19 cellular contexts compared by ENCODE assay signal in the genomic region with DNA sequence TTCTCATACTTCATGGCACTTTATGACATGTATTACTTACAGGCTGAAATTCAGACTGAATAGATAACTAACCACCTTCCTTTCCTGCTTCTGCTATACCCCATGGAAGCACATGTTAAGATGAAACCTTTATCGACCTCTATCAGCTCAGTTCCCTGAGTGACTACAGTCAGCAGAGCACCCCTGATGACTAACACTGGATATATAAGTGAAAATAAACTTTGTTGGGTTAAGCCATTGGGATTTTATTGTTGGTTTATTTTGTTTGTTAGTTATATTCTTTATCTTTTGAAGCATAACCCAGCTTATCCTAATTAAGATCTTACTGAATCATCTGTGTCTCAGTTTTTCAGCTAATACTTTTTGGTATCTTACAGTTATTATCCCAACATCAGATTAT.
"Had no signal": no experiment of that assay in that cellular context is flagged by ENCODE, and none has a peak within 500 bp of the region (broad histone marks: within the 10 kb centered on the region; RNA-seq: fewer than 3 reads in every experiment).

No MANE protein-coding gene starts in this region.

- H3K27me3 ChIP-seq: esophagus squamous epithelium, foreskin keratinocyte, hepatocyte, neutrophil, right atrium auricular region, sigmoid colon, stomach had no signal

- H3K4me1 ChIP-seq: esophagus squamous epithelium, foreskin keratinocyte, right atrium auricular region, sigmoid colon, stomach had no signal

- H3K9me3 ChIP-seq: esophagus squamous epithelium, neutrophil, sigmoid colon had no signal

- ATAC-seq: effector memory CD8-positive, alpha-beta T cell; foreskin keratinocyte; left lobe of liver; mucosa of descending colon; naive thymus-derived CD8-positive, alpha-beta T cell had no signal

- H3K4me3 ChIP-seq: esophagus squamous epithelium, hepatocyte, mucosa of descending colon, right atrium auricular region, sigmoid colon, skin epidermis, stomach had no signal

- H3K27ac ChIP-seq: epithelial cell of prostate, esophagus squamous epithelium, foreskin keratinocyte, hepatocyte, neutrophil, right atrium auricular region, sigmoid colon, skin epidermis, stomach had no signal

- H3K4me2 ChIP-seq: hepatocyte had no signal

- DNase-seq: effector memory CD8-positive, alpha-beta T cell; esophagus squamous epithelium; foreskin keratinocyte; islet precursor cell; mammary epithelial cell; mucosa of descending colon; naive thymus-derived CD8-positive, alpha-beta T cell; sigmoid colon; stimulated activated CD4-positive, alpha-beta T cell treated with anti-CD3 and anti-CD28 coated beads, Interleukin-12 subunit alpha, Interleukin-12 subunit beta, amount 100 ng/mL, for 4 hours; stimulated activated naive CD4-positive, alpha-beta T cell; stomach; substantia nigra; trophoblast cell had no signal

- H2AFZ ChIP-seq: hepatocyte had no signal
